In the genomic region with DNA sequence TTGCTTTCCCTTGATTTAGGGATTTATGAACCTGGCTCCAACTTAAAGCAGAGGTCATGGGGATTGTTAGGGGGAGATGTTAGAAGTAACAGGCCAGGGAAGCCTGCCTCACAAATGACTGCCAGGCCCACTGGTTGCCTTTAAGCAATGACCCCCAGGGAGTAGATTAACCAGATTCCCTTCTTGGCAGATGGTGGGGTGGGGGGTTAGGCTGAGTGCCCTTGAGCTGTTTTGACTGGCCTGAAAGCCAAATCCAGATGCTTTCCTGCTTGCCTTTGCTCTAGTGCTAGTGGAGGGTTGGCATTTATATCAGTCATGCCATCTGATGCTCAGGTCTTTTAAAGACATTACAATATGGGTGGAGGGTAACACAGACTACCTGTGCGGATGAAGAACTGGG, we compare ENCODE assay signal across 20 cellular contexts.
"Had no signal": no experiment of that assay in that cellular context is flagged by ENCODE, and none has a peak within 500 bp of the region (broad histone marks: within the 10 kb centered on the region; RNA-seq: fewer than 3 reads in every experiment).

No MANE protein-coding gene starts in this region.

- ATAC-seq: activated CD4-positive, CD25-positive, alpha-beta regulatory T cell treated with anti-CD3 and anti-CD28 coated beads, Interleukin-2, amount 50 U/mL, for 24 hours; activated CD8-positive, alpha-beta memory T cell treated with anti-CD3 and anti-CD28 coated beads, Interleukin-2, amount 10 ng/mL, durations not matched to agents 7 days and 5 days; activated CD8-positive, alpha-beta T cell treated with anti-CD3 and anti-CD28 coated beads for 36 hours; activated naive CD8-positive, alpha-beta T cell treated with anti-CD3 and anti-CD28 coated beads, Interleukin-2, amount 50 U/mL, for 24 hours; body of pancreas; left colon; right cardiac atrium; stimulated activated naive CD8-positive, alpha-beta T cell treated with anti-CD3 and anti-CD28 coated beads, Interleukin-15, Interleukin-2, amounts not matched to agents 100 U/mL and 50 U/mL, for 24 hours; upper lobe of right lung had no signal

- H3K27ac Mint-ChIP-seq: activated CD4-positive, alpha-beta T cell treated with anti-CD3 and anti-CD28 coated beads, Interleukin-2, amount 10 ng/mL, durations not matched to agents 24 days and 14 days; activated CD8-positive, alpha-beta memory T cell treated with anti-CD3 and anti-CD28 coated beads, Interleukin-2, amount 10 ng/mL, durations not matched to agents 7 days and 5 days; activated CD8-positive, alpha-beta T cell treated with anti-CD3 and anti-CD28 coated beads for 36 hours; activated naive CD8-positive, alpha-beta T cell treated with anti-CD3 and anti-CD28 coated beads, Interleukin-2, amount 50 U/mL, for 24 hours; endodermal cell; memory B cell had no signal

- H3K9me3 Mint-ChIP-seq: activated CD4-positive, alpha-beta T cell treated with anti-CD3 and anti-CD28 coated beads, Interleukin-2, amount 10 ng/mL, durations not matched to agents 24 days and 14 days; activated CD8-positive, alpha-beta T cell treated with anti-CD3 and anti-CD28 coated beads for 36 hours; activated naive CD8-positive, alpha-beta T cell treated with anti-CD3 and anti-CD28 coated beads, Interleukin-2, amount 50 U/mL, for 24 hours; endodermal cell; memory B cell; nephron had no signal

- DNase-seq: activated CD4-positive, alpha-beta T cell treated with anti-CD3 and anti-CD28 coated beads, Interleukin-2, amount 10 ng/mL, durations not matched to agents 24 days and 14 days; activated CD8-positive, alpha-beta memory T cell treated with anti-CD3 and anti-CD28 coated beads, Interleukin-2, amount 10 ng/mL, durations not matched to agents 7 days and 5 days; activated CD8-positive, alpha-beta T cell treated with anti-CD3 and anti-CD28 coated beads for 36 hours; activated gamma-delta T cell; activated naive CD4-positive, alpha-beta T cell treated with anti-CD3 and anti-CD28 coated beads, Interleukin-2, amount 50 U/mL, for 16 hours; activated naive CD8-positive, alpha-beta T cell treated with anti-CD3 and anti-CD28 coated beads, Interleukin-2, amount 50 U/mL, for 24 hours; activated T-cell treated with anti-CD3 and anti-CD28 coated beads for 4 hours; body of pancreas; cortex of kidney; endodermal cell; esophagus squamous epithelium; left colon; right cardiac atrium; stimulated activated CD4-positive, alpha-beta T cell treated with anti-CD3 and anti-CD28 coated beads, Interleukin-4, amount 100 ng/mL, for 24 hours; stimulated activated naive CD8-positive, alpha-beta T cell treated with anti-CD3 and anti-CD28 coated beads, Interleukin-15, Interleukin-2, amounts not matched to agents 100 U/mL and 50 U/mL, for 24 hours; thyroid gland; upper lobe of right lung had no signal

- H3K27me3 Mint-ChIP-seq: activated CD4-positive, alpha-beta T cell treated with anti-CD3 and anti-CD28 coated beads, Interleukin-2, amount 10 ng/mL, durations not matched to agents 24 days and 14 days; activated CD8-positive, alpha-beta memory T cell treated with anti-CD3 and anti-CD28 coated beads, Interleukin-2, amount 10 ng/mL, durations not matched to agents 7 days and 5 days; activated CD8-positive, alpha-beta T cell treated with anti-CD3 and anti-CD28 coated beads for 36 hours; activated naive CD8-positive, alpha-beta T cell treated with anti-CD3 and anti-CD28 coated beads, Interleukin-2, amount 50 U/mL, for 24 hours; memory B cell had no signal

- H3K4me3 Mint-ChIP-seq: activated CD4-positive, alpha-beta T cell treated with anti-CD3 and anti-CD28 coated beads, Interleukin-2, amount 10 ng/mL, durations not matched to agents 24 days and 14 days; activated CD8-positive, alpha-beta memory T cell treated with anti-CD3 and anti-CD28 coated beads, Interleukin-2, amount 10 ng/mL, durations not matched to agents 7 days and 5 days; activated CD8-positive, alpha-beta T cell treated with anti-CD3 and anti-CD28 coated beads for 36 hours; activated naive CD8-positive, alpha-beta T cell treated with anti-CD3 and anti-CD28 coated beads, Interleukin-2, amount 50 U/mL, for 24 hours; endodermal cell; memory B cell; nephron had no signal

- H3K4me1 Mint-ChIP-seq: endodermal cell, memory B cell had no signal
